Comparison of ENCODE assay signal across 15 cellular contexts in the genomic region with DNA sequence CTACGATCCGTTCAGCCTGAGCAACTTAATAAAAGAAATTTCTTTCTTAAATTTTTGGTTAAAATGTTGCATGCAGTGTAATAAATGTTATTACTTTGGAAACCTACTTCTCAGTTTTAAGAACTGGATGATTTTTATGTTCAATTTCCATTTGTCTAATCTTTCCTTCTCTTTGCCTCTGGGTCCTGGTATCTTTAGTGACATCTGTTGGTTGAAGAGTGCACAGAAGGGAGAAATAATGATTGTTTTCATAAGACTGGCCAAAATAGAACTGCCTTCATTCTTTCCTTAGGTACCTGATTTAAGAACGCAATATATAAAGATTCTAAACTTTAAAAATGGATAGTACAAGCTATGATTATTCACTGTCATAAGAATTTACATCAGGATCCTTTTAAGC.
DNase-seq lines count a peak whose midpoint lies in the region; ATAC-seq and TF ChIP-seq lines count a peak whose summit lies in the region.
"Had no signal": no experiment of that assay in that cellular context is flagged by ENCODE, and none has a peak within 500 bp of the region (broad histone marks: within the 10 kb centered on the region; RNA-seq: fewer than 3 reads in every experiment).

No MANE protein-coding gene starts in this region.

- BruUV-seq in OCI-LY7 (replicated peaks; lab: Mats Ljungman, UMichigan), result no TSS peak

- no peaks in the 10 kb centered on the region for H3K27me3 ChIP-seq in CD4-positive, alpha-beta memory T cell (ENCODE audit: insufficient read depth, low read length)
- H3K27me3 ChIP-seq: right lobe of liver had no signal

- ATAC-seq in activated T-cell treated with anti-CD3 and anti-CD28 coated beads, Interleukin-2, amount 50 U/mL, for 4 hours, result no peak
- ATAC-seq: right lobe of liver had no signal

- H3K4me1 Mint-ChIP-seq in CD4-positive, alpha-beta memory T cell, result peaks cover 0 to 8% (median 5%) of the 10 kb centered on the region in 4 donors
- peaks cover 2% of the 10 kb centered on the region for H3K4me1 Mint-ChIP-seq in activated T-cell treated with anti-CD3 and anti-CD28 coated beads, Interleukin-2, amount 50 U/mL, for 4 hours (ENCODE audit: low read depth)
- H3K4me1 Mint-ChIP-seq: activated naive CD8-positive, alpha-beta T cell treated with anti-CD3 and anti-CD28 coated beads for 36 hours had no signal

- no peaks in the 10 kb centered on the region for H3K9me2 ChIP-seq in OCI-LY7 (ENCODE audit: insufficient read depth, low read length)

- H3K27me3 Mint-ChIP-seq in CD4-positive, alpha-beta memory T cell, result peaks cover 8 to 9% of the 10 kb centered on the region in 2 donors
- peaks cover 11% of the 10 kb centered on the region for H3K27me3 Mint-ChIP-seq in activated T-cell treated with anti-CD3 and anti-CD28 coated beads, Interleukin-2, amount 50 U/mL, for 4 hours (ENCODE audit: low read depth)

- no peak overlapping the region for H3K4me3 Mint-ChIP-seq in CD4-positive, alpha-beta memory T cell
- H3K4me3 Mint-ChIP-seq in activated T-cell treated with anti-CD3 and anti-CD28 coated beads, Interleukin-2, amount 50 U/mL, for 4 hours, result no peak overlapping the region
- H3K4me3 Mint-ChIP-seq: activated naive CD8-positive, alpha-beta T cell treated with anti-CD3 and anti-CD28 coated beads for 36 hours; stimulated activated naive CD8-positive, alpha-beta T cell treated with anti-CD3 and anti-CD28 coated beads, Interleukin-15, Interleukin-2, amounts not matched to agents 100 ng/mL and 50 ng/mL, for 24 hours had no signal

- H3K9me3 ChIP-seq in OCI-LY7 (ENCODE audit: low read length), result no peaks in the 10 kb centered on the region
- H3K9me3 ChIP-seq in CD4-positive, alpha-beta memory T cell (ENCODE audit: control insufficient read depth in 1 of 2, low read length in 2 of 2), result no peaks in the 10 kb centered on the region
- H3K9me3 ChIP-seq: HAP-1, right lobe of liver had no signal

- CTCF ChIA-PET in OCI-LY7 (lab: Charles Lee; ENCODE audit: unreplicated experiment), result no interaction called here
- CTCF ChIA-PET in CD4-positive, alpha-beta memory T cell (lab: Charles Lee; ENCODE audit: partially characterized antibody), result no interaction called here

- H3K36me3 Mint-ChIP-seq in CD4-positive, alpha-beta memory T cell, result no peaks in the 10 kb centered on the region
- H3K36me3 Mint-ChIP-seq in activated T-cell treated with anti-CD3 and anti-CD28 coated beads, Interleukin-2, amount 50 U/mL, for 4 hours (ENCODE audit: insufficient read depth), result no peaks in the 10 kb centered on the region
- H3K36me3 Mint-ChIP-seq: activated naive CD8-positive, alpha-beta T cell treated with anti-CD3 and anti-CD28 coated beads for 36 hours had no signal

- POLR2A ChIA-PET in OCI-LY7 (lab: Charles Lee), result interaction anchor here (0.6 kb wide), 1 partner anchor 41 kb away, joined by 3 read pairs; no protein-coding TSS in a partner anchor
- POLR2A ChIA-PET in CD4-positive, alpha-beta memory T cell (lab: Charles Lee; ENCODE audit: partially characterized antibody), result no interaction called here

- H3K27ac ChIP-seq in 22Rv1 (no peak overlapping the region), OCI-LY7 (ENCODE audit: low read depth, low read length, poor library complexity, severe bottlenecking) (no peak overlapping the region)
- no peak overlapping the region for H3K27ac ChIP-seq in CD4-positive, alpha-beta memory T cell (ENCODE audit: low read depth, low read length)
- H3K27ac ChIP-seq: right lobe of liver had no signal

- no peaks in the 10 kb centered on the region for H4K20me1 ChIP-seq in OCI-LY7 (ENCODE audit: insufficient read depth, low read length)

- DNase-seq in G401 (ENCODE audit: low spot score) (peak; percentile 11), OCI-LY7 (ENCODE audit: low spot score) (no peak), epithelial cell of esophagus (ENCODE audit: low read depth) (no peak), iPS-NIHi11 (ENCODE audit: low spot score) (no peak), AML-193 (lab: John Stamatoyannopoulos, UW) (no peak)
- no peak for DNase-seq in CD4-positive, alpha-beta memory T cell
- no peak for DNase-seq in activated T-cell treated with anti-CD3 and anti-CD28 coated beads, Interleukin-2, amount 50 U/mL, for 4 hours
- DNase-seq: activated naive CD8-positive, alpha-beta T cell treated with anti-CD3 and anti-CD28 coated beads for 36 hours; C1 segment of cervical spinal cord; NCI-H526 treated with DMSO at 0.1 percent for 48 hours; right lobe of liver; SIG-M5 had no signal

- no peak overlapping the region for H2AFZ ChIP-seq in OCI-LY7 (ENCODE audit: low read length)

- no peak overlapping the region for H3K27ac Mint-ChIP-seq in CD4-positive, alpha-beta memory T cell
- H3K27ac Mint-ChIP-seq: activated naive CD8-positive, alpha-beta T cell treated with anti-CD3 and anti-CD28 coated beads for 36 hours; stimulated activated naive CD8-positive, alpha-beta T cell treated with anti-CD3 and anti-CD28 coated beads, Interleukin-15, Interleukin-2, amounts not matched to agents 100 ng/mL and 50 ng/mL, for 24 hours had no signal

- no peaks in the 10 kb centered on the region for H3K4me1 ChIP-seq in OCI-LY7 (ENCODE audit: insufficient read depth, low read length, poor library complexity, severe bottlenecking)
- H3K4me1 ChIP-seq in CD4-positive, alpha-beta memory T cell (ENCODE audit: insufficient read depth, low read length), result no peaks in the 10 kb centered on the region
- H3K4me1 ChIP-seq: HAP-1, right lobe of liver had no signal

- H3K36me3 ChIP-seq in OCI-LY7 (ENCODE audit: insufficient read depth, low read length), result no peaks in the 10 kb centered on the region
- no peaks in the 10 kb centered on the region for H3K36me3 ChIP-seq in CD4-positive, alpha-beta memory T cell (ENCODE audit: insufficient read depth, low read length)
- H3K36me3 ChIP-seq: HAP-1, right lobe of liver had no signal

- intact Hi-C loops in OCI-LY7 (cut with micrococcal nuclease; ENCODE audit: unreplicated experiment), result no loop called here
- intact Hi-C loops in CD4-positive, alpha-beta memory T cell (cut with micrococcal nuclease), result no loop called here

- TF ChIP-seq CTCF in 22Rv1 (IDR thresholded peaks at IDR 0.05) (peak; percentile 19; the same call in 1 of the 2 replicates), OCI-LY7 (conservative IDR thresholded peaks at IDR 0.05; ENCODE audit: low read length) (peak; percentile 55), epithelial cell of esophagus (IDR thresholded peaks at IDR 0.05; ENCODE audit: insufficient read depth, low read depth, low read length, missing control alignments) (peak; percentile 12)

- in situ Hi-C loops in G401 (cut with HindIII; ENCODE audit: low sequenced_read_pairs), result no loop called here

- H3K4me2 ChIP-seq in OCI-LY7 (ENCODE audit: low read length), result no peak overlapping the region

- H3K79me2 ChIP-seq in OCI-LY7 (ENCODE audit: insufficient read depth, low read depth, low read length), result no peaks in the 10 kb centered on the region

- H3K4me3 ChIP-seq in OCI-LY7 (ENCODE audit: low read depth, low read length, poor library complexity, severe bottlenecking) (no peak overlapping the region), epithelial cell of esophagus (ENCODE audit: low read length) (no peak overlapping the region)
- H3K4me3 ChIP-seq in CD4-positive, alpha-beta memory T cell (ENCODE audit: low read length in 2 of 2), result no peak overlapping the region
- H3K4me3 ChIP-seq: HAP-1, right lobe of liver had no signal

- H3K9me3 Mint-ChIP-seq in CD4-positive, alpha-beta memory T cell, result no peaks in the 10 kb centered on the region
- no peaks in the 10 kb centered on the region for H3K9me3 Mint-ChIP-seq in activated T-cell treated with anti-CD3 and anti-CD28 coated beads, Interleukin-2, amount 50 U/mL, for 4 hours
- H3K9me3 Mint-ChIP-seq: activated naive CD8-positive, alpha-beta T cell treated with anti-CD3 and anti-CD28 coated beads for 36 hours; stimulated activated naive CD8-positive, alpha-beta T cell treated with anti-CD3 and anti-CD28 coated beads, Interleukin-15, Interleukin-2, amounts not matched to agents 100 ng/mL and 50 ng/mL, for 24 hours had no signal
